In the genomic region with DNA sequence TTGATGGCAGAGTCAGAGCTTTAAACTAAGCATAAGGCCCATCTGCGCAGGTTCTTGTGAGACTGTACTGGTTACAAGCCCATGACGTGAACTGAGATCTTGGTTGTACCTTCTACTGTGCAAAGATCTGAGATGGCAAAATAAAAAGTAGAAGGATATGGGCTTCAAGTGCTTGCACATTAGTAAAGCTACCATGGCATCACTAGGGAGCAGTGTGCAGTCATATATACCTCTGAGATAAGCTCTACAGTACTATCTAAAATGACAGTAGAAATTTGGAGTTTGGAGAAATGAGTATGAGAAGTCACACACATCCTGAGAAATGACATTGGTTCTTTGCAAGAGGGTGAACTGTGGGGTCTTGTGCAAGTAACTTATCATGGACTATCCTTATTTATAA, we compare ENCODE assay signal across 10 cellular contexts.
A peak's percentile ranks its signal among the peaks of the same experiment; 100 is the strongest.
DNase-seq lines count a peak whose midpoint lies in the region; ATAC-seq and TF ChIP-seq lines count a peak whose summit lies in the region.
"Had no signal": no experiment of that assay in that cellular context is flagged by ENCODE, and none has a peak within 500 bp of the region (broad histone marks: within the 10 kb centered on the region; RNA-seq: fewer than 3 reads in every experiment).

No MANE protein-coding gene starts in this region.

- H4K20me1 ChIP-seq in SK-N-SH (ENCODE audit: insufficient read depth) = no peaks in the 10 kb centered on the region

- no peak for TF ChIP-seq POLR2A in uterus (IDR thresholded peaks at IDR 0.05)

- H3K36me3 ChIP-seq in right atrium auricular region (no peaks in the 10 kb centered on the region), SK-N-SH (replicated peaks in 1 of 2; ENCODE audit: control insufficient read depth in 1 of 2, insufficient read depth in 2 of 2, low read length in 1 of 2) (no peaks in the 10 kb centered on the region), uterus (no peaks in the 10 kb centered on the region)

- no peaks in the 10 kb centered on the region for H3F3A ChIP-seq in SK-N-SH (replicated peaks; ENCODE audit: insufficient read depth)

- no peak overlapping the region for H3K4me2 ChIP-seq in SK-N-SH

- H3K27me3 ChIP-seq in right atrium auricular region = no peaks in the 10 kb centered on the region
- H3K27me3 ChIP-seq in SK-N-SH (ENCODE audit: insufficient read depth) = no peaks in the 10 kb centered on the region
- H3K27me3 ChIP-seq in uterus = no peaks in the 10 kb centered on the region
- no peaks in the 10 kb centered on the region for H3K27me3 ChIP-seq in dorsolateral prefrontal cortex

- ATAC-seq in Right ventricle myocardium inferior (peak; percentile 58), HG03196 (IDR thresholded peaks at IDR 0.05; ENCODE audit: unreplicated experiment) (no peak), HG03045 (IDR thresholded peaks at IDR 0.05; ENCODE audit: unreplicated experiment) (no peak)

- peak overlapping the region in 1 of 2 donors; percentile 32 for H3K27ac ChIP-seq in right atrium auricular region
- no peak overlapping the region for H3K27ac ChIP-seq in SK-N-SH (ENCODE audit: low read depth in 2 of 2, low read length in 1 of 2)
- no peak overlapping the region for H3K27ac ChIP-seq in uterus
- no peak overlapping the region for H3K27ac ChIP-seq in dorsolateral prefrontal cortex

- TF ChIP-seq RAD21 in SK-N-SH (IDR thresholded peaks at IDR 0.05; ENCODE audit: low read length) = peak; percentile 78

- no peaks in the 10 kb centered on the region for H3K9me3 ChIP-seq in right atrium auricular region
- no peaks in the 10 kb centered on the region for H3K9me3 ChIP-seq in SK-N-SH
- no peaks in the 10 kb centered on the region for H3K9me3 ChIP-seq in uterus

- DNase-seq in Right ventricle myocardium inferior (ENCODE audit: missing footprints) (no peak), right atrium auricular region (ENCODE audit: low spot score) (no peak), SK-N-SH (no peak), globus pallidus (ENCODE audit: low spot score) (peak; percentile 1), uterus (no peak), dorsolateral prefrontal cortex (no peak)
- DNase-seq: activated T-cell treated with anti-CD3 and anti-CD28 coated beads for 4 hours, NCI-H446 treated with DMSO at 0.1 percent for 48 hours had no signal

- H3K4me1 ChIP-seq in right atrium auricular region = peaks cover 3 to 12% of the 10 kb centered on the region in 2 donors
- H3K4me1 ChIP-seq in SK-N-SH (ENCODE audit: control insufficient read depth in 1 of 2, insufficient read depth in 2 of 2, low read depth in 1 of 2, low read length in 1 of 2) = peaks cover 0 to 4% of the 10 kb centered on the region in 2 experiments; a peak in 2 of 4 replicates
- peaks cover 0 to 6% of the 10 kb centered on the region in 2 donors for H3K4me1 ChIP-seq in uterus

- no peaks in the 10 kb centered on the region for H3K9me2 ChIP-seq in SK-N-SH

- POLR2A ChIA-PET in SK-N-SH (lab: Yijun Ruan, JAX) = no interaction called here

- CTCF ChIA-PET in SK-N-SH (lab: Yijun Ruan, JAX) = interaction anchor here (0.8 to 1.1 kb wide), 8 partner anchors 10 to 1893 kb away, joined by 3 to 6 read pairs (median 3); no protein-coding TSS in a partner anchor

- intact Hi-C loops in Right ventricle myocardium inferior (cut with DNase I) (loop anchor here (5.0 kb wide), 1 partner anchor 401 kb away; no protein-coding TSS in a partner anchor), uterus (cut with DNase I; ENCODE audit: low total_unique reads) (no loop called here), dorsolateral prefrontal cortex (cut with DNase I) (no loop called here)

- TF ChIP-seq EP300 in SK-N-SH (IDR thresholded peaks at IDR 0.05; ENCODE audit: borderline replicate concordance in 1 of 2, low read depth in 1 of 2, low read length in 1 of 2) = no peak

- no peak overlapping the region for H2AFZ ChIP-seq in SK-N-SH (ENCODE audit: low read depth)

- H3K9ac ChIP-seq in SK-N-SH = no peak overlapping the region

- TF ChIP-seq CTCF in right atrium auricular region (IDR thresholded peaks at IDR 0.05) = peak in 1 of 2 donors; percentile 44
- TF ChIP-seq CTCF in SK-N-SH (IDR thresholded peaks at IDR 0.05) = peak; percentile 56
- peak in 3 of 4 experiments; percentile 8 to 19 (median 11) for TF ChIP-seq CTCF in uterus (IDR thresholded peaks at IDR 0.05)
- peak in 14 of 56 donors; percentile 6 to 38 (median 24) for TF ChIP-seq CTCF in dorsolateral prefrontal cortex (IDR thresholded peaks at IDR 0.05 in 54 of 56, conservative IDR thresholded peaks at IDR 0.05 in 2 of 56; ENCODE audit: low read depth in 1 of 56, partially characterized antibody in 56 of 56)

- 91% methylated on average over 2 of the region's 2 CpGs for WGBS in SK-N-SH (ENCODE audit: low lambda C conversion rate)

- no peak overlapping the region for H3K4me3 ChIP-seq in right atrium auricular region
- no peak overlapping the region for H3K4me3 ChIP-seq in SK-N-SH (ENCODE audit: low read depth in 2 of 2, low read length in 1 of 2)
- H3K4me3 ChIP-seq in uterus = no peak overlapping the region
- no peak overlapping the region for H3K4me3 ChIP-seq in dorsolateral prefrontal cortex

- H3K79me2 ChIP-seq in SK-N-SH (ENCODE audit: insufficient read depth) = no peaks in the 10 kb centered on the region

TF ChIP-seq in SK-N-SH, 30 proteins besides CTCF, POLR2A, EP300 and RAD21:
- TF ChIP-seq SMC3 (IDR thresholded peaks at IDR 0.05; ENCODE audit: low read depth, low read length) (peak; percentile 57), SIN3A (IDR thresholded peaks at IDR 0.05; ENCODE audit: borderline replicate concordance, low read depth, low read length) (no peak)
